In the genomic region with DNA sequence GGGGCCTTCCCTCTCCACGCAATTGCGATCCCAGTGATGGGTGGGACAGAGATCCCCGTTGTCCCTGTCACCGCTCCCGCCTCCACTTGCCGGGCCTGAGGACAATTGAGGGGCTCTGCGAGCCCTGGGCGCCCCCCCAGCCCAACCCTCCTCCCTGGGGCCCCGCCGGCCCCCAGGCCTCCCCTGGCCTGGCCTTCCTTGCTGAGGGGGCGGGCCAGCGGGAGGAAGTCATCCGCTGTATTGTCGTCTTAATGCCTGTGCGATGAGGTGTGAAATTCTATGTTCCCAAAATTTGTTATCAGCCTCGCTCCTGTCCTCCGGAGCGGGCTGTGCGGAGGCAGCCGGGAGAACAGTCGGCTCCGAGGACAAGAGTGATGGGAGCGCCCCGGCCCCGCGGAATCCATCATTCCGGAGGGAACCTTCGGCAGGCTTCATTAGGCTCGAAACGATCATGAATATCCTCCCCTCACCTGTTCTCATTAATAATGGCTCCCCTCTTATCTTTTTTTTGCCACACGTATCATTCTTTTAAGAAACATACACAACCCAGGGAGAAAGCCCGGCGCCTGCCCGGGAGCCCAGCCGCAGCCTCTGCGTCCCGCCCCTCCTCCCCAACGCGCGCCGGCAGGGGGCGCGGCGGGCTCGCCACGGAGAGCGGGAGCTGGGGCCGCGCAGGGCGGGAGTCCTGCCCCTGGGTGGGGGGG, we compare ENCODE assay signal across 9 cellular contexts. TPM values are rescaled to one million over a fixed set of nuclear protein-coding genes. Genes with fewer than 3 reads are reported as not detected.
DNase-seq lines count a peak whose midpoint lies in the region; ATAC-seq and TF ChIP-seq lines count a peak whose summit lies in the region.
"Had no signal": no experiment of that assay in that cellular context is flagged by ENCODE, and none has a peak within 500 bp of the region (broad histone marks: within the 10 kb centered on the region; RNA-seq: fewer than 3 reads in every experiment).

No MANE protein-coding gene starts in this region.

- H3K9ac ChIP-seq in NT2/D1 (ENCODE audit: insufficient read length, low read depth) (peak overlapping the region; percentile 32), parathyroid adenoma (no peak overlapping the region)

- no peaks in the 10 kb centered on the region for H3K36me3 ChIP-seq in NT2/D1 (ENCODE audit: insufficient read depth, insufficient read length, low read length)
- no peaks in the 10 kb centered on the region for H3K36me3 ChIP-seq in parathyroid adenoma (ENCODE audit: control insufficient read depth, insufficient read depth, low read length)

- H3K79me2 ChIP-seq in parathyroid adenoma, result no peaks in the 10 kb centered on the region

- H3K9me3 ChIP-seq in NT2/D1 (ENCODE audit: insufficient read depth, low read length) (no peaks in the 10 kb centered on the region), parathyroid adenoma (ENCODE audit: control insufficient read depth, low read length) (no peaks in the 10 kb centered on the region)

- no peak overlapping the region for H3K27ac ChIP-seq in parathyroid adenoma

- no peak overlapping the region for H3K4me2 ChIP-seq in parathyroid adenoma (ENCODE audit: low read length)

- DNase-seq in D341Med (ENCODE audit: low spot score) (peak; percentile 84), NT2/D1 (ENCODE audit: low read depth, low spot score) (no peak), fibroblast of pulmonary artery (ENCODE audit: low read depth) (peak; percentile 27), DMS153 treated with DMSO at 0.1 percent for 48 hours (lab: John Stamatoyannopoulos, UW; ENCODE audit: unreplicated experiment) (no peak), NCI-H2107 treated with DMSO at 0.1 percent for 48 hours (lab: John Stamatoyannopoulos, UW; ENCODE audit: unreplicated experiment) (no peak)
- DNase-seq: NCI-H1436 treated with DMSO at 0.1 percent for 48 hours had no signal

- no peak overlapping the region for H3K4me3 ChIP-seq in NT2/D1 (ENCODE audit: insufficient read length, low read depth)
- peak overlapping the region; percentile 35 for H3K4me3 ChIP-seq in fibroblast of pulmonary artery (replicated peaks; ENCODE audit: low read depth, low read length)
- H3K4me3 ChIP-seq in parathyroid adenoma (ENCODE audit: low read depth, low read length), result no peak overlapping the region

- H3K27me3 ChIP-seq in NT2/D1 (ENCODE audit: insufficient read depth, insufficient read length), result no peaks in the 10 kb centered on the region
- H3K27me3 ChIP-seq in parathyroid adenoma (ENCODE audit: control insufficient read depth, insufficient read depth, low read length), result no peaks in the 10 kb centered on the region

- TF ChIP-seq CTCF in fibroblast of pulmonary artery (IDR thresholded peaks at IDR 0.05; ENCODE audit: low read length, missing control alignments) (peak; percentile 18), parathyroid adenoma (IDR thresholded peaks at IDR 0.05) (peak; percentile 43)

- ATAC-seq in HG02973 (IDR thresholded peaks at IDR 0.05; ENCODE audit: unreplicated experiment), result no peak
- no peak for ATAC-seq in esophagus mucosa

- H3K4me1 ChIP-seq in NT2/D1 (ENCODE audit: insufficient read depth, insufficient read length), result peaks cover 18% of the 10 kb centered on the region
- no peaks in the 10 kb centered on the region for H3K4me1 ChIP-seq in parathyroid adenoma

- peak overlapping the region; percentile 62 for H2AFZ ChIP-seq in parathyroid adenoma

RNA-seq across cellular contexts. Expression of a gene that starts 17.3 kb away (rescaled TPM):
- 0.16 TPM for total RNA-seq in esophagus mucosa

Comparison
In these comparisons a context has a peak if more than half of its experiments do, and no peak if none do; other contexts are left out.
1. DNase-seq: peak in D341Med (single experiment) and fibroblast of pulmonary artery (single experiment); none in NT2/D1 (single experiment), DMS153 treated with DMSO at 0.1 percent for 48 hours (single experiment) and NCI-H2107 treated with DMSO at 0.1 percent for 48 hours (single experiment).